Comparison of ENCODE assay signal across 1 cellular context in genomic region chr3:190330936-190331734, GRCh38.
TF ChIP-seq lines count a peak whose summit lies in the region.

No MANE protein-coding gene starts in this region.

TF ChIP-seq in HepG2, 621 proteins besides CTCF, POLR2A, EP300 and RAD21 (continued from another document and continues in another):
- TF ChIP-seq, protein P1, sequence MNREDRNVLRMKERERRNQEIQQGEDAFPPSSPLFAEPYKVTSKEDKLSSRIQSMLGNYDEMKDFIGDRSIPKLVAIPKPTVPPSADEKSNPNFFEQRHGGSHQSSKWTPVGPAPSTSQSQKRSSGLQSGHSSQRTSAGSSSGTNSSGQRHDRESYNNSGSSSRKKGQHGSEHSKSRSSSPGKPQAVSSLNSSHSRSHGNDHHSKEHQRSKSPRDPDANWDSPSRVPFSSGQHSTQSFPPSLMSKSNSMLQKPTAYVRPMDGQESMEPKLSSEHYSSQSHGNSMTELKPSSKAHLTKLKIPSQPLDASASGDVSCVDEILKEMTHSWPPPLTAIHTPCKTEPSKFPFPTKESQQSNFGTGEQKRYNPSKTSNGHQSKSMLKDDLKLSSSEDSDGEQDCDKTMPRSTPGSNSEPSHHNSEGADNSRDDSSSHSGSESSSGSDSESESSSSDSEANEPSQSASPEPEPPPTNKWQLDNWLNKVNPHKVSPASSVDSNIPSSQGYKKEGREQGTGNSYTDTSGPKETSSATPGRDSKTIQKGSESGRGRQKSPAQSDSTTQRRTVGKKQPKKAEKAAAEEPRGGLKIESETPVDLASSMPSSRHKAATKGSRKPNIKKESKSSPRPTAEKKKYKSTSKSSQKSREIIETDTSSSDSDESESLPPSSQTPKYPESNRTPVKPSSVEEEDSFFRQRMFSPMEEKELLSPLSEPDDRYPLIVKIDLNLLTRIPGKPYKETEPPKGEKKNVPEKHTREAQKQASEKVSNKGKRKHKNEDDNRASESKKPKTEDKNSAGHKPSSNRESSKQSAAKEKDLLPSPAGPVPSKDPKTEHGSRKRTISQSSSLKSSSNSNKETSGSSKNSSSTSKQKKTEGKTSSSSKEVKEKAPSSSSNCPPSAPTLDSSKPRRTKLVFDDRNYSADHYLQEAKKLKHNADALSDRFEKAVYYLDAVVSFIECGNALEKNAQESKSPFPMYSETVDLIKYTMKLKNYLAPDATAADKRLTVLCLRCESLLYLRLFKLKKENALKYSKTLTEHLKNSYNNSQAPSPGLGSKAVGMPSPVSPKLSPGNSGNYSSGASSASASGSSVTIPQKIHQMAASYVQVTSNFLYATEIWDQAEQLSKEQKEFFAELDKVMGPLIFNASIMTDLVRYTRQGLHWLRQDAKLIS (CRISPR knock-in tag; IDR thresholded peaks at IDR 0.05) = no peak
- TF ChIP-seq GATAD2A (CRISPR knock-in tag; IDR thresholded peaks at IDR 0.05) (peak; percentile 99), ZNF12 (CRISPR knock-in tag; IDR thresholded peaks at IDR 0.05) (peak; percentile 75; the same call in 1 of the 2 replicates), ZBTB37 (CRISPR knock-in tag; IDR thresholded peaks at IDR 0.05) (peak; percentile 79), ATF7 (IDR thresholded peaks at IDR 0.05) (peak; percentile 11; the same call in 1 of the 2 replicates), ATF7 (CRISPR knock-in tag; IDR thresholded peaks at IDR 0.05) (no peak; the same call in 1 of the 2 replicates), ZNF761 (CRISPR knock-in tag; conservative IDR thresholded peaks at IDR 0.05) (no peak), NR1H2 (CRISPR knock-in tag; IDR thresholded peaks at IDR 0.05; ENCODE audit: borderline replicate concordance, low read depth) (no peak), SOX13 (IDR thresholded peaks at IDR 0.05) (0 out of 2 replicates have a peak, but pooled peaks have one; percentile 24), SOX13 (CRISPR knock-in tag; conservative IDR thresholded peaks at IDR 0.05 in 1 of 2, IDR thresholded peaks at IDR 0.05 in 1 of 2) (peak in 1 of 2 experiments; percentile 89; a peak in 2 of 4 replicates), ZC3H4 (CRISPR knock-in tag; IDR thresholded peaks at IDR 0.05; ENCODE audit: borderline replicate concordance) (no peak), ZNF264 (CRISPR knock-in tag; IDR thresholded peaks at IDR 0.05) (peak; percentile 58; the same call in 1 of the 2 replicates), ZFP1 (CRISPR knock-in tag; IDR thresholded peaks at IDR 0.05) (peak; percentile 91), HMG20B (CRISPR knock-in tag; conservative IDR thresholded peaks at IDR 0.05) (peak; percentile 95), KDM1A (CRISPR knock-in tag; IDR thresholded peaks at IDR 0.05) (peak; percentile 83; the same call in 1 of the 2 replicates), MXD3 (CRISPR knock-in tag; IDR thresholded peaks at IDR 0.05) (no peak), PBX3 (CRISPR knock-in tag; IDR thresholded peaks at IDR 0.05; ENCODE audit: borderline replicate concordance) (no peak), ARNT2 (CRISPR knock-in tag; IDR thresholded peaks at IDR 0.05; ENCODE audit: low read depth) (0 out of 2 replicates have a peak, but pooled peaks have one; percentile 51), NBN (conservative IDR thresholded peaks at IDR 0.05) (no peak), ZNF691 (CRISPR knock-in tag; IDR thresholded peaks at IDR 0.05; ENCODE audit: borderline replicate concordance, low read depth) (no peak), MED1 (CRISPR knock-in tag; IDR thresholded peaks at IDR 0.05) (peak; percentile 87), ZNF383 (CRISPR knock-in tag; IDR thresholded peaks at IDR 0.05; ENCODE audit: borderline replicate concordance) (no peak), ZSCAN12 (CRISPR knock-in tag; IDR thresholded peaks at IDR 0.05) (no peak), ZNF280B (CRISPR knock-in tag; IDR thresholded peaks at IDR 0.05; ENCODE audit: borderline replicate concordance) (no peak), CBX1 (IDR thresholded peaks at IDR 0.05; ENCODE audit: low read depth) (no peak), ZC3H13 (CRISPR knock-in tag; IDR thresholded peaks at IDR 0.05) (no peak), RFX3 (CRISPR knock-in tag; IDR thresholded peaks at IDR 0.05) (no peak)
- TF ChIP-seq, protein P2, sequence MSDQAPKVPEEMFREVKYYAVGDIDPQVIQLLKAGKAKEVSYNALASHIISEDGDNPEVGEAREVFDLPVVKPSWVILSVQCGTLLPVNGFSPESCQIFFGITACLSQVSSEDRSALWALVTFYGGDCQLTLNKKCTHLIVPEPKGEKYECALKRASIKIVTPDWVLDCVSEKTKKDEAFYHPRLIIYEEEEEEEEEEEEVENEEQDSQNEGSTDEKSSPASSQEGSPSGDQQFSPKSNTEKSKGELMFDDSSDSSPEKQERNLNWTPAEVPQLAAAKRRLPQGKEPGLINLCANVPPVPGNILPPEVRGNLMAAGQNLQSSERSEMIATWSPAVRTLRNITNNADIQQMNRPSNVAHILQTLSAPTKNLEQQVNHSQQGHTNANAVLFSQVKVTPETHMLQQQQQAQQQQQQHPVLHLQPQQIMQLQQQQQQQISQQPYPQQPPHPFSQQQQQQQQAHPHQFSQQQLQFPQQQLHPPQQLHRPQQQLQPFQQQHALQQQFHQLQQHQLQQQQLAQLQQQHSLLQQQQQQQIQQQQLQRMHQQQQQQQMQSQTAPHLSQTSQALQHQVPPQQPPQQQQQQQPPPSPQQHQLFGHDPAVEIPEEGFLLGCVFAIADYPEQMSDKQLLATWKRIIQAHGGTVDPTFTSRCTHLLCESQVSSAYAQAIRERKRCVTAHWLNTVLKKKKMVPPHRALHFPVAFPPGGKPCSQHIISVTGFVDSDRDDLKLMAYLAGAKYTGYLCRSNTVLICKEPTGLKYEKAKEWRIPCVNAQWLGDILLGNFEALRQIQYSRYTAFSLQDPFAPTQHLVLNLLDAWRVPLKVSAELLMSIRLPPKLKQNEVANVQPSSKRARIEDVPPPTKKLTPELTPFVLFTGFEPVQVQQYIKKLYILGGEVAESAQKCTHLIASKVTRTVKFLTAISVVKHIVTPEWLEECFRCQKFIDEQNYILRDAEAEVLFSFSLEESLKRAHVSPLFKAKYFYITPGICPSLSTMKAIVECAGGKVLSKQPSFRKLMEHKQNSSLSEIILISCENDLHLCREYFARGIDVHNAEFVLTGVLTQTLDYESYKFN (CRISPR knock-in tag; conservative IDR thresholded peaks at IDR 0.05) = peak; percentile 99
- TF ChIP-seq, protein P3, sequence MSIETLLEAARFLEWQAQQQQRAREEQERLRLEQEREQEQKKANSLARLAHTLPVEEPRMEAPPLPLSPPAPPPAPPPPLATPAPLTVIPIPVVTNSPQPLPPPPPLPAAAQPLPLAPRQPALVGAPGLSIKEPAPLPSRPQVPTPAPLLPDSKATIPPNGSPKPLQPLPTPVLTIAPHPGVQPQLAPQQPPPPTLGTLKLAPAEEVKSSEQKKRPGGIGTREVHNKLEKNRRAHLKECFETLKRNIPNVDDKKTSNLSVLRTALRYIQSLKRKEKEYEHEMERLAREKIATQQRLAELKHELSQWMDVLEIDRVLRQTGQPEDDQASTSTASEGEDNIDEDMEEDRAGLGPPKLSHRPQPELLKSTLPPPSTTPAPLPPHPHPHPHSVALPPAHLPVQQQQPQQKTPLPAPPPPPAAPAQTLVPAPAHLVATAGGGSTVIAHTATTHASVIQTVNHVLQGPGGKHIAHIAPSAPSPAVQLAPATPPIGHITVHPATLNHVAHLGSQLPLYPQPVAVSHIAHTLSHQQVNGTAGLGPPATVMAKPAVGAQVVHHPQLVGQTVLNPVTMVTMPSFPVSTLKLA (IDR thresholded peaks at IDR 0.05) = no peak
- TF ChIP-seq, protein P4, sequence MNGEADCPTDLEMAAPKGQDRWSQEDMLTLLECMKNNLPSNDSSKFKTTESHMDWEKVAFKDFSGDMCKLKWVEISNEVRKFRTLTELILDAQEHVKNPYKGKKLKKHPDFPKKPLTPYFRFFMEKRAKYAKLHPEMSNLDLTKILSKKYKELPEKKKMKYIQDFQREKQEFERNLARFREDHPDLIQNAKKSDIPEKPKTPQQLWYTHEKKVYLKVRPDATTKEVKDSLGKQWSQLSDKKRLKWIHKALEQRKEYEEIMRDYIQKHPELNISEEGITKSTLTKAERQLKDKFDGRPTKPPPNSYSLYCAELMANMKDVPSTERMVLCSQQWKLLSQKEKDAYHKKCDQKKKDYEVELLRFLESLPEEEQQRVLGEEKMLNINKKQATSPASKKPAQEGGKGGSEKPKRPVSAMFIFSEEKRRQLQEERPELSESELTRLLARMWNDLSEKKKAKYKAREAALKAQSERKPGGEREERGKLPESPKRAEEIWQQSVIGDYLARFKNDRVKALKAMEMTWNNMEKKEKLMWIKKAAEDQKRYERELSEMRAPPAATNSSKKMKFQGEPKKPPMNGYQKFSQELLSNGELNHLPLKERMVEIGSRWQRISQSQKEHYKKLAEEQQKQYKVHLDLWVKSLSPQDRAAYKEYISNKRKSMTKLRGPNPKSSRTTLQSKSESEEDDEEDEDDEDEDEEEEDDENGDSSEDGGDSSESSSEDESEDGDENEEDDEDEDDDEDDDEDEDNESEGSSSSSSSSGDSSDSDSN (CRISPR knock-in tag; IDR thresholded peaks at IDR 0.05) = no peak
- TF ChIP-seq, protein P5, sequence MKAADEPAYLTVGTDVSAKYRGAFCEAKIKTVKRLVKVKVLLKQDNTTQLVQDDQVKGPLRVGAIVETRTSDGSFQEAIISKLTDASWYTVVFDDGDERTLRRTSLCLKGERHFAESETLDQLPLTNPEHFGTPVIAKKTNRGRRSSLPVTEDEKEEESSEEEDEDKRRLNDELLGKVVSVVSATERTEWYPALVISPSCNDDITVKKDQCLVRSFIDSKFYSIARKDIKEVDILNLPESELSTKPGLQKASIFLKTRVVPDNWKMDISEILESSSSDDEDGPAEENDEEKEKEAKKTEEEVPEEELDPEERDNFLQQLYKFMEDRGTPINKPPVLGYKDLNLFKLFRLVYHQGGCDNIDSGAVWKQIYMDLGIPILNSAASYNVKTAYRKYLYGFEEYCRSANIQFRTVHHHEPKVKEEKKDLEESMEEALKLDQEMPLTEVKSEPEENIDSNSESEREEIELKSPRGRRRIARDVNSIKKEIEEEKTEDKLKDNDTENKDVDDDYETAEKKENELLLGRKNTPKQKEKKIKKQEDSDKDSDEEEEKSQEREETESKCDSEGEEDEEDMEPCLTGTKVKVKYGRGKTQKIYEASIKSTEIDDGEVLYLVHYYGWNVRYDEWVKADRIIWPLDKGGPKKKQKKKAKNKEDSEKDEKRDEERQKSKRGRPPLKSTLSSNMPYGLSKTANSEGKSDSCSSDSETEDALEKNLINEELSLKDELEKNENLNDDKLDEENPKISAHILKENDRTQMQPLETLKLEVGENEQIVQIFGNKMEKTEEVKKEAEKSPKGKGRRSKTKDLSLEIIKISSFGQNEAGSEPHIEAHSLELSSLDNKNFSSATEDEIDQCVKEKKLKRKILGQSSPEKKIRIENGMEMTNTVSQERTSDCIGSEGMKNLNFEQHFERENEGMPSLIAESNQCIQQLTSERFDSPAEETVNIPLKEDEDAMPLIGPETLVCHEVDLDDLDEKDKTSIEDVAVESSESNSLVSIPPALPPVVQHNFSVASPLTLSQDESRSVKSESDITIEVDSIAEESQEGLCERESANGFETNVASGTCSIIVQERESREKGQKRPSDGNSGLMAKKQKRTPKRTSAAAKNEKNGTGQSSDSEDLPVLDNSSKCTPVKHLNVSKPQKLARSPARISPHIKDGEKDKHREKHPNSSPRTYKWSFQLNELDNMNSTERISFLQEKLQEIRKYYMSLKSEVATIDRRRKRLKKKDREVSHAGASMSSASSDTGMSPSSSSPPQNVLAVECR (CRISPR knock-in tag; IDR thresholded peaks at IDR 0.05; ENCODE audit: borderline replicate concordance) = peak; percentile 35; the same call in 1 of the 2 replicates
- TF ChIP-seq, protein P6, sequence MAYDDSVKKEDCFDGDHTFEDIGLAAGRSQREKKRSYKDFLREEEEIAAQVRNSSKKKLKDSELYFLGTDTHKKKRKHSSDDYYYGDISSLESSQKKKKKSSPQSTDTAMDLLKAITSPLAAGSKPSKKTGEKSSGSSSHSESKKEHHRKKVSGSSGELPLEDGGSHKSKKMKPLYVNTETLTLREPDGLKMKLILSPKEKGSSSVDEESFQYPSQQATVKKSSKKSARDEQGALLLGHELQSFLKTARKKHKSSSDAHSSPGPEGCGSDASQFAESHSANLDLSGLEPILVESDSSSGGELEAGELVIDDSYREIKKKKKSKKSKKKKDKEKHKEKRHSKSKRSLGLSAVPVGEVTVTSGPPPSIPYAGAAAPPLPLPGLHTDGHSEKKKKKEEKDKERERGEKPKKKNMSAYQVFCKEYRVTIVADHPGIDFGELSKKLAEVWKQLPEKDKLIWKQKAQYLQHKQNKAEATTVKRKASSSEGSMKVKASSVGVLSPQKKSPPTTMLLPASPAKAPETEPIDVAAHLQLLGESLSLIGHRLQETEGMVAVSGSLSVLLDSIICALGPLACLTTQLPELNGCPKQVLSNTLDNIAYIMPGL (CRISPR knock-in tag; IDR thresholded peaks at IDR 0.05; ENCODE audit: borderline replicate concordance in 1 of 2, low read depth in 1 of 2) = peak in 1 of 2 experiments; percentile 27; a peak in 1 of 4 replicates
